12 cellular contexts compared by ENCODE assay signal in the genomic region with DNA sequence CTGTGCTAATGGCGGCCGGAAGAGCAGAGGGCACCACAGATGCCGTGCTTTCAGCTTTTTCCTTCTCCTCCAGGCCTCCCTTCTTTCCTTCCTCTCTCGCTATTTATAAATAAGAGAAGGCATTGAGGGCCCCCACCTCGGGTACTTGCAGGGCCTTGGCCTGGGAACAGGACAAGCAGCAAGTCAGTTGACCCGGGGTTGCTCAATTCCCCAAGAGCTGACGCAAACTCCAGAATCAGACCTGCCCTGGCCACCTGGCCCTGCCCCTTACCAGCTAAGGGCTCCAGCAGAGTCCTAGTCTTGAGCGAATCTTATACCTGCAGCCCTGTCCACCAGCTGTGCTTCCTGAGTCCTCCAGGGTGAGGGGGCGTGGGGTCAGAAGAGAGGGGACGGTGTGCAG. TPM values are rescaled to one million over a fixed set of nuclear protein-coding genes. Genes with fewer than 3 reads are reported as not detected.
DNase-seq lines count a peak whose midpoint lies in the region; ATAC-seq and TF ChIP-seq lines count a peak whose summit lies in the region.
"Had no signal": no experiment of that assay in that cellular context is flagged by ENCODE, and none has a peak within 500 bp of the region (broad histone marks: within the 10 kb centered on the region; RNA-seq: fewer than 3 reads in every experiment).

No MANE protein-coding gene starts in this region.

- POLR2A ChIA-PET in naive thymus-derived CD4-positive, alpha-beta T cell (lab: Charles Lee): interaction anchor here (1.0 to 8.2 kb wide), 6 partner anchors 8 to 159 kb away, joined by 3 to 125 read pairs (median 4); no protein-coding TSS in a partner anchor

- DNase-seq in T-helper 2 cell treated with Interferon-gamma antibody and Interleukin-4, amounts not matched to agents 5 μg/mL and 100 μg/mL, for 36 hours (ENCODE audit: low spot score): no peak
- no peak for DNase-seq in T-helper 2 cell
- no peak for DNase-seq in esophagus muscularis mucosa (ENCODE audit: extremely low spot score)
- no peak for DNase-seq in naive thymus-derived CD4-positive, alpha-beta T cell
- peak in 1 of 2 donors; percentile 98 for DNase-seq in upper lobe of left lung
- DNase-seq in NCI-H2081 (lab: John Stamatoyannopoulos, UW): no peak
- DNase-seq: activated CD4-positive, alpha-beta T cell treated with anti-CD3 and anti-CD28 coated beads for 48 hours; naive B cell had no signal

- H3K4me1 ChIP-seq in esophagus muscularis mucosa (peaks cover 67 to 95% (median 86%) of the 10 kb centered on the region in 4 donors), upper lobe of left lung (peaks cover 93 to 99% (median 95%) of the 10 kb centered on the region in 4 donors)
- peaks cover 50 to 67% of the 10 kb centered on the region in 2 donors for H3K4me1 ChIP-seq in naive thymus-derived CD4-positive, alpha-beta T cell (ENCODE audit: control insufficient read depth in 2 of 2, insufficient read depth in 2 of 2, low read length in 2 of 2)

- intact Hi-C loops in esophagus muscularis mucosa (cut with DNase I): no loop called here
- intact Hi-C loops in naive thymus-derived CD4-positive, alpha-beta T cell (cut with micrococcal nuclease): no loop called here

- peak overlapping the region; percentile 28 for H3K27ac Mint-ChIP-seq in T-helper 2 cell treated with Interferon-gamma antibody and Interleukin-4, amounts not matched to agents 5 μg/mL and 100 μg/mL, for 36 hours
- peak overlapping the region in 8 of 9 donors; percentile 72 to 100 (median 91) for H3K27ac Mint-ChIP-seq in naive thymus-derived CD4-positive, alpha-beta T cell

- WGBS in esophagus muscularis mucosa: 65% methylated on average over 10 of the region's 10 CpGs
- WGBS in upper lobe of left lung, 2 donors: 23 to 51% methylated on average over 5 to 10 of the region's 10 CpGs

- H3K4me3 ChIP-seq in esophagus muscularis mucosa: no peak overlapping the region
- H3K4me3 ChIP-seq in naive thymus-derived CD4-positive, alpha-beta T cell (ENCODE audit: low read length): no peak overlapping the region
- no peak overlapping the region for H3K4me3 ChIP-seq in upper lobe of left lung

- no peaks in the 10 kb centered on the region for H3K27me3 Mint-ChIP-seq in T-helper 2 cell treated with Interferon-gamma antibody and Interleukin-4, amounts not matched to agents 5 μg/mL and 100 μg/mL, for 36 hours (ENCODE audit: low read depth)
- no peaks in the 10 kb centered on the region for H3K27me3 Mint-ChIP-seq in naive thymus-derived CD4-positive, alpha-beta T cell

- peaks cover 42% of the 10 kb centered on the region for H3K36me3 Mint-ChIP-seq in T-helper 2 cell treated with Interferon-gamma antibody and Interleukin-4, amounts not matched to agents 5 μg/mL and 100 μg/mL, for 36 hours (ENCODE audit: low read depth)
- peaks cover 0 to 24% (median 0%) of the 10 kb centered on the region in 5 donors for H3K36me3 Mint-ChIP-seq in naive thymus-derived CD4-positive, alpha-beta T cell
- H3K36me3 Mint-ChIP-seq: naive B cell had no signal

- peaks cover 51% of the 10 kb centered on the region for H3K4me1 Mint-ChIP-seq in T-helper 2 cell treated with Interferon-gamma antibody and Interleukin-4, amounts not matched to agents 5 μg/mL and 100 μg/mL, for 36 hours (ENCODE audit: low read depth)
- H3K4me1 Mint-ChIP-seq in naive thymus-derived CD4-positive, alpha-beta T cell: peaks cover 59 to 89% (median 79%) of the 10 kb centered on the region in 7 donors

- TF ChIP-seq POLR2A in esophagus muscularis mucosa (IDR thresholded peaks at IDR 0.05; ENCODE audit: low read depth) (no peak), upper lobe of left lung (IDR thresholded peaks at IDR 0.05) (peak in 2 of 4 donors; percentile 23 to 57)

- H3K36me3 ChIP-seq in esophagus muscularis mucosa (no peaks in the 10 kb centered on the region), upper lobe of left lung (no peaks in the 10 kb centered on the region)
- H3K36me3 ChIP-seq in naive thymus-derived CD4-positive, alpha-beta T cell (ENCODE audit: control insufficient read depth in 2 of 3, insufficient read depth in 3 of 3, low read length in 3 of 3): peaks cover 0 to 5% (median 0%) of the 10 kb centered on the region in 3 experiments

- TF ChIP-seq EP300 in esophagus muscularis mucosa (IDR thresholded peaks at IDR 0.05) (no peak), upper lobe of left lung (IDR thresholded peaks at IDR 0.05) (peak in 1 of 4 donors; percentile 90)

- H3K27me3 ChIP-seq in esophagus muscularis mucosa: peaks cover 0 to 34% (median 0%) of the 10 kb centered on the region in 4 donors
- no peaks in the 10 kb centered on the region for H3K27me3 ChIP-seq in naive thymus-derived CD4-positive, alpha-beta T cell (ENCODE audit: control insufficient read depth in 2 of 2, insufficient read depth in 2 of 2, low read length in 2 of 2)
- H3K27me3 ChIP-seq in upper lobe of left lung: no peaks in the 10 kb centered on the region

- H3K27ac ChIP-seq in esophagus muscularis mucosa (replicated peaks in 1 of 4): peak overlapping the region; percentile 57 to 72 (median 65)
- H3K27ac ChIP-seq in naive thymus-derived CD4-positive, alpha-beta T cell (ENCODE audit: low read depth, low read length): peak overlapping the region; percentile 82
- H3K27ac ChIP-seq in upper lobe of left lung: peak overlapping the region; percentile 81 to 97 (median 95)
- H3K27ac ChIP-seq: KMS-11 had no signal

- no peaks in the 10 kb centered on the region for H3K9me3 ChIP-seq in esophagus muscularis mucosa
- H3K9me3 ChIP-seq in naive thymus-derived CD4-positive, alpha-beta T cell (ENCODE audit: control insufficient read depth in 2 of 3, low read length in 3 of 3): no peaks in the 10 kb centered on the region
- H3K9me3 ChIP-seq in upper lobe of left lung: no peaks in the 10 kb centered on the region

- no peak overlapping the region for H3K4me3 Mint-ChIP-seq in T-helper 2 cell treated with Interferon-gamma antibody and Interleukin-4, amounts not matched to agents 5 μg/mL and 100 μg/mL, for 36 hours
- H3K4me3 Mint-ChIP-seq in naive thymus-derived CD4-positive, alpha-beta T cell: peak overlapping the region in 2 of 10 donors; percentile 85 to 87

- CTCF ChIA-PET in naive thymus-derived CD4-positive, alpha-beta T cell (lab: Charles Lee): interaction anchor here (4.7 kb wide), 1 partner anchor 55 kb away, joined by 36 read pairs; no protein-coding TSS in a partner anchor

- H3K9me3 Mint-ChIP-seq in T-helper 2 cell treated with Interferon-gamma antibody and Interleukin-4, amounts not matched to agents 5 μg/mL and 100 μg/mL, for 36 hours: no peaks in the 10 kb centered on the region
- H3K9me3 Mint-ChIP-seq in naive thymus-derived CD4-positive, alpha-beta T cell: peaks cover 0 to 2% (median 0%) of the 10 kb centered on the region in 11 donors
- H3K9me3 Mint-ChIP-seq: naive B cell had no signal

- TF ChIP-seq CTCF in esophagus muscularis mucosa (IDR thresholded peaks at IDR 0.05) (no peak), upper lobe of left lung (IDR thresholded peaks at IDR 0.05) (no peak)

- ATAC-seq in naive thymus-derived CD4-positive, alpha-beta T cell: no peak
- peak; percentile 54 to 84 for ATAC-seq in upper lobe of left lung (ENCODE audit: low FRiP score in 2 of 2)
- ATAC-seq in HG02840 (IDR thresholded peaks at IDR 0.05; ENCODE audit: low FRiP score, unreplicated experiment): no peak
- no peak for ATAC-seq in HG03520 (IDR thresholded peaks at IDR 0.05; ENCODE audit: unreplicated experiment)

RNA-seq across cellular contexts. Expression of a gene that starts 13.5 kb away (rescaled TPM):
- total RNA-seq in esophagus muscularis mucosa (10 to 100 TPM; 15.4 to 55.5 (median 32.4) TPM), upper lobe of left lung (100 to 1,000 TPM in 1 of 6 donors, 10 to 100 TPM in 5; 28.3 to 113 (median 58.5) TPM)
- 100 to 1,000 TPM in 2 of 5 experiments, 10 to 100 TPM in 3; 38.6 to 278 (median 60.3) TPM for total RNA-seq in naive thymus-derived CD4-positive, alpha-beta T cell
- polyA plus RNA-seq in naive thymus-derived CD4-positive, alpha-beta T cell: 10 to 100 TPM; 30.1 to 48.2 TPM
- total RNA-seq: A172 had no signal

RNA-seq across cellular contexts. Expression of a gene that starts 49.5 kb away (rescaled TPM):
- total RNA-seq in esophagus muscularis mucosa: 10 to 100 TPM; 67.8 to 93.3 (median 85.4) TPM
- 10 to 100 TPM; 43.8 to 94.4 (median 77.3) TPM for total RNA-seq in naive thymus-derived CD4-positive, alpha-beta T cell
- polyA plus RNA-seq in naive thymus-derived CD4-positive, alpha-beta T cell: 10 to 100 TPM in 1 of 2 donors, 1 to 10 TPM in 1; 6.5 to 13.5 TPM
- 100 to 1,000 TPM in 2 of 6 donors, 10 to 100 TPM in 4; 54.9 to 181 (median 87.9) TPM for total RNA-seq in upper lobe of left lung

Comparison
In these comparisons a context has a peak if more than half of its experiments do, and no peak if none do; other contexts are left out.
1. ATAC-seq: peak in upper lobe of left lung (2 of 2); none in naive thymus-derived CD4-positive, alpha-beta T cell (single experiment), HG02840 (single experiment) and HG03520 (single experiment).
2. Peak in every context shown above with its lines, with median percentiles within 50 percentile points of each other: H3K27ac ChIP-seq.